ENCODE assay signal across 22 cellular contexts in genomic region chr6:159723259-159723658, GRCh38. TPM values are rescaled to one million over a fixed set of nuclear protein-coding genes. Genes with fewer than 3 reads are reported as not detected.
DNase-seq lines count a peak whose midpoint lies in the region; ATAC-seq and TF ChIP-seq lines count a peak whose summit lies in the region.
"Had no signal": no experiment of that assay in that cellular context is flagged by ENCODE, and none has a peak within 500 bp of the region (broad histone marks: within the 10 kb centered on the region; RNA-seq: fewer than 3 reads in every experiment).

No MANE protein-coding gene starts in this region.

- peaks cover 12% of the 10 kb centered on the region for H3K9me3 Mint-ChIP-seq in activated naive CD4-positive, alpha-beta T cell treated with anti-CD3 and anti-CD28 coated beads, Interleukin-2, amount 10 ng/mL, durations not matched to agents 7 days and 5 days
- peaks cover 0 to 10% (median 2%) of the 10 kb centered on the region in 8 donors for H3K9me3 Mint-ChIP-seq in CD4-positive, alpha-beta memory T cell
- peaks cover 5% of the 10 kb centered on the region for H3K9me3 Mint-ChIP-seq in endothelial cell (ENCODE audit: unreplicated experiment)
- no peaks in the 10 kb centered on the region for H3K9me3 Mint-ChIP-seq in stimulated activated naive B cell treated with anti-CD40 and anti-IgM and Interleukin-4, amounts not matched to agents 10 μg/mL and 1 μg/mL and 100 μg/mL, for 72 hours
- H3K9me3 Mint-ChIP-seq: IgD-negative memory B cell had no signal

- no peak overlapping the region for H3K4me3 Mint-ChIP-seq in activated naive CD4-positive, alpha-beta T cell treated with anti-CD3 and anti-CD28 coated beads, Interleukin-2, amount 10 ng/mL, durations not matched to agents 7 days and 5 days
- no peak overlapping the region for H3K4me3 Mint-ChIP-seq in CD4-positive, alpha-beta memory T cell
- H3K4me3 Mint-ChIP-seq in endothelial cell (ENCODE audit: unreplicated experiment), result peak overlapping the region; percentile 3
- no peak overlapping the region for H3K4me3 Mint-ChIP-seq in stimulated activated naive B cell treated with anti-CD40 and anti-IgM and Interleukin-4, amounts not matched to agents 10 μg/mL and 1 μg/mL and 100 μg/mL, for 72 hours
- H3K4me3 Mint-ChIP-seq: CD14-positive monocyte had no signal

- H3K4me1 Mint-ChIP-seq in activated naive CD4-positive, alpha-beta T cell treated with anti-CD3 and anti-CD28 coated beads, Interleukin-2, amount 10 ng/mL, durations not matched to agents 7 days and 5 days, result peaks cover 34% of the 10 kb centered on the region
- H3K4me1 Mint-ChIP-seq in CD4-positive, alpha-beta memory T cell, result peaks cover 13 to 39% (median 24%) of the 10 kb centered on the region in 4 donors
- peaks cover 9% of the 10 kb centered on the region for H3K4me1 Mint-ChIP-seq in endothelial cell (ENCODE audit: unreplicated experiment)
- peaks cover 16% of the 10 kb centered on the region in 2 donors for H3K4me1 Mint-ChIP-seq in stimulated activated naive B cell treated with anti-CD40 and anti-IgM and Interleukin-4, amounts not matched to agents 10 μg/mL and 1 μg/mL and 100 μg/mL, for 72 hours

- peak overlapping the region; percentile 3 for H3K27ac Mint-ChIP-seq in activated naive CD4-positive, alpha-beta T cell treated with anti-CD3 and anti-CD28 coated beads, Interleukin-2, amount 10 ng/mL, durations not matched to agents 7 days and 5 days
- peak overlapping the region in 4 of 7 donors; percentile 4 to 47 (median 36) for H3K27ac Mint-ChIP-seq in CD4-positive, alpha-beta memory T cell
- H3K27ac Mint-ChIP-seq in endothelial cell (ENCODE audit: unreplicated experiment), result no peak overlapping the region
- H3K27ac Mint-ChIP-seq in stimulated activated naive B cell treated with anti-CD40 and anti-IgM and Interleukin-4, amounts not matched to agents 10 μg/mL and 1 μg/mL and 100 μg/mL, for 72 hours, result peak overlapping the region; percentile 7

- POLR2A ChIA-PET in CD4-positive, alpha-beta memory T cell (lab: Charles Lee; ENCODE audit: partially characterized antibody), result interaction anchor here (0.6 to 2.9 kb wide), 5 partner anchors 15 to 1063 kb away, joined by 3 to 14 read pairs (median 4); partner anchors contain the start of genes MRPL18 and SOD2

- peaks cover 28% of the 10 kb centered on the region for H3K4me1 ChIP-seq in CD4-positive, alpha-beta memory T cell (ENCODE audit: insufficient read depth, low read length)

- H3K36me3 Mint-ChIP-seq in activated naive CD4-positive, alpha-beta T cell treated with anti-CD3 and anti-CD28 coated beads, Interleukin-2, amount 10 ng/mL, durations not matched to agents 7 days and 5 days, result peaks cover 25% of the 10 kb centered on the region
- H3K36me3 Mint-ChIP-seq in CD4-positive, alpha-beta memory T cell, result peaks cover 11 to 20% of the 10 kb centered on the region in 2 donors
- H3K36me3 Mint-ChIP-seq in endothelial cell (ENCODE audit: low read depth, unreplicated experiment), result peaks cover 21% of the 10 kb centered on the region
- H3K36me3 Mint-ChIP-seq in stimulated activated naive B cell treated with anti-CD40 and anti-IgM and Interleukin-4, amounts not matched to agents 10 μg/mL and 1 μg/mL and 100 μg/mL, for 72 hours, result peaks cover 7 to 24% of the 10 kb centered on the region in 2 donors
- H3K36me3 Mint-ChIP-seq: IgD-negative memory B cell had no signal

- CTCF ChIA-PET in activated naive CD4-positive, alpha-beta T cell treated with anti-CD3 and anti-CD28 coated beads, Interleukin-2, amount 10 ng/mL, durations not matched to agents 7 days and 5 days (lab: Charles Lee), result interaction anchor here (0.9 kb wide), 1 partner anchor 31 kb away, joined by 4 read pairs; no protein-coding TSS in a partner anchor
- CTCF ChIA-PET in CD4-positive, alpha-beta memory T cell (lab: Charles Lee; ENCODE audit: partially characterized antibody), result interaction anchor here (1.5 to 6.4 kb wide), 6 partner anchors 26 to 216 kb away, joined by 3 to 59 read pairs (median 14); partner anchors contain the start of genes MRPL18 and SOD2

- H3K27ac ChIP-seq in CD4-positive, alpha-beta memory T cell (ENCODE audit: low read depth, low read length), result no peak overlapping the region
- H3K27ac ChIP-seq in WERI-Rb-1, result no peak overlapping the region
- H3K27ac ChIP-seq: GM23248, SJCRH30 had no signal

- H3K4me3 ChIP-seq in CD4-positive, alpha-beta memory T cell (ENCODE audit: low read length in 2 of 2), result no peak overlapping the region
- no peak overlapping the region for H3K4me3 ChIP-seq in WERI-Rb-1 (ENCODE audit: low read depth, low read length)
- H3K4me3 ChIP-seq: GM23248, SJCRH30 had no signal

- no peaks in the 10 kb centered on the region for H3K9me3 ChIP-seq in CD4-positive, alpha-beta memory T cell (ENCODE audit: control insufficient read depth in 1 of 2, low read length in 2 of 2)
- H3K9me3 ChIP-seq in WERI-Rb-1 (ENCODE audit: severe bottlenecking), result no peaks in the 10 kb centered on the region
- H3K9me3 ChIP-seq: SJCRH30 had no signal

- ATAC-seq in stimulated activated naive B cell treated with anti-CD40 and anti-IgM and Interleukin-4, amounts not matched to agents 10 μg/mL and 1 μg/mL and 100 μg/mL, for 72 hours (replicated peaks), result no peak

- no peaks in the 10 kb centered on the region for H3K27me3 ChIP-seq in CD4-positive, alpha-beta memory T cell (ENCODE audit: insufficient read depth, low read length)
- H3K27me3 ChIP-seq in WERI-Rb-1 (ENCODE audit: insufficient read depth, low read depth, severe bottlenecking), result no peaks in the 10 kb centered on the region
- H3K27me3 ChIP-seq: SJCRH30 had no signal

- no peaks in the 10 kb centered on the region for H3K36me3 ChIP-seq in CD4-positive, alpha-beta memory T cell (ENCODE audit: insufficient read depth, low read length)
- H3K36me3 ChIP-seq in WERI-Rb-1, result peaks cover 21% of the 10 kb centered on the region
- H3K36me3 ChIP-seq: SJCRH30 had no signal

- peaks cover 7% of the 10 kb centered on the region for H3K27me3 Mint-ChIP-seq in activated naive CD4-positive, alpha-beta T cell treated with anti-CD3 and anti-CD28 coated beads, Interleukin-2, amount 10 ng/mL, durations not matched to agents 7 days and 5 days
- H3K27me3 Mint-ChIP-seq in CD4-positive, alpha-beta memory T cell, result no peaks in the 10 kb centered on the region
- no peaks in the 10 kb centered on the region for H3K27me3 Mint-ChIP-seq in endothelial cell (ENCODE audit: unreplicated experiment)
- no peaks in the 10 kb centered on the region for H3K27me3 Mint-ChIP-seq in stimulated activated naive B cell treated with anti-CD40 and anti-IgM and Interleukin-4, amounts not matched to agents 10 μg/mL and 1 μg/mL and 100 μg/mL, for 72 hours
- H3K27me3 Mint-ChIP-seq: IgD-negative memory B cell had no signal

- DNase-seq in activated naive CD4-positive, alpha-beta T cell treated with anti-CD3 and anti-CD28 coated beads, Interleukin-2, amount 10 ng/mL, durations not matched to agents 7 days and 5 days, result no peak
- no peak for DNase-seq in activated naive CD4-positive, alpha-beta T cell treated with Interleukin-2 at 50 U/mL for 16 hours
- DNase-seq in CD4-positive, alpha-beta memory T cell, result no peak
- DNase-seq in endothelial cell (ENCODE audit: low spot score) (no peak), midbrain (lab: John Stamatoyannopoulos, UW) (no peak), WERI-Rb-1 (no peak), NAMALWA (ENCODE audit: low spot score) (no peak)
- no peak for DNase-seq in stimulated activated naive B cell treated with anti-CD40 and anti-IgM and Interleukin-4, amounts not matched to agents 10 μg/mL and 1 μg/mL and 100 μg/mL, for 72 hours
- DNase-seq: COR-L47, DMS79, GM23248, HCEC 1CT, MV-4-11, NCI-H1417, NCI-H1694 treated with DMSO at 0.1 percent for 48 hours, NCI-H2081 treated with DMSO at 0.1 percent for 48 hours, NCI-H446 treated with DMSO at 0.1 percent for 48 hours, NCI-H526 treated with DMSO at 0.1 percent for 48 hours, OCI-M1, SJCRH30 had no signal

- intact Hi-C loops in CD4-positive, alpha-beta memory T cell (cut with micrococcal nuclease), result no loop called here

- no peak for TF ChIP-seq CTCF in endothelial cell (IDR thresholded peaks at IDR 0.05; ENCODE audit: unreplicated experiment)
- TF ChIP-seq CTCF in WERI-Rb-1 (IDR thresholded peaks at IDR 0.05; ENCODE audit: low read depth, low read length), result no peak

RNA-seq across cellular contexts. Expression of gene WTAP, which starts 4.0 kb away (rescaled TPM):
- total RNA-seq in CD4-positive, alpha-beta memory T cell, result 100 to 1,000 TPM; 151 to 159 TPM
- polyA plus RNA-seq in CD4-positive, alpha-beta memory T cell, result 100 to 1,000 TPM; 140 to 149 TPM
- 95.4 TPM for total RNA-seq in endothelial cell (ENCODE audit: unreplicated experiment)

RNA-seq across cellular contexts. Expression of gene SOD2, which starts 30.2 kb away (rescaled TPM):
- total RNA-seq in CD4-positive, alpha-beta memory T cell, result 100 to 1,000 TPM; 128 to 131 TPM
- polyA plus RNA-seq in CD4-positive, alpha-beta memory T cell, result 100 to 1,000 TPM; 121 to 161 TPM
- total RNA-seq in endothelial cell (ENCODE audit: unreplicated experiment), result 41.3 TPM

RNA-seq across cellular contexts. Expression of gene ACAT2, which starts 38.6 kb away (rescaled TPM):
- 10 to 100 TPM; 30.5 to 30.9 TPM for total RNA-seq in CD4-positive, alpha-beta memory T cell
- 10 to 100 TPM; 43.5 to 53.2 TPM for polyA plus RNA-seq in CD4-positive, alpha-beta memory T cell
- total RNA-seq in endothelial cell (ENCODE audit: unreplicated experiment), result 119 TPM
